Comparison of ENCODE assay signal across 1 cellular context in genomic region chr3:38114052-38114874, GRCh38.
TF ChIP-seq lines count a peak whose summit lies in the region.

No MANE protein-coding gene starts in this region.

TF ChIP-seq in HepG2, 621 proteins besides CTCF, POLR2A, EP300 and RAD21:
- TF ChIP-seq AGO2 (optimal IDR thresholded peaks at IDR 0.05; ENCODE audit: low read depth, low read length) (peak; percentile 77), PRDM4 (CRISPR knock-in tag; IDR thresholded peaks at IDR 0.05; ENCODE audit: borderline replicate concordance) (no peak)
TF ChIP-seq in HepG2: peak in this region for 1.
